Comparison of ENCODE assay signal across 23 cellular contexts in genomic region chr2:144409241-144409640, GRCh38.
A peak's percentile ranks its signal among the peaks of the same experiment; 100 is the strongest.
DNase-seq lines count a peak whose midpoint lies in the region; ATAC-seq, FAIRE-seq and TF ChIP-seq lines count a peak whose summit lies in the region.
"Had no signal": no experiment of that assay in that cellular context is flagged by ENCODE, and none has a peak within 500 bp of the region (broad histone marks: within the 10 kb centered on the region; RNA-seq: fewer than 3 reads in every experiment).

No MANE protein-coding gene starts in this region.

- H3K27me3 ChIP-seq in HepG2 (ENCODE audit: control insufficient read depth in 1 of 2, insufficient read depth in 2 of 2, low read length in 2 of 2): peaks cover 0 to 4% of the 10 kb centered on the region in 2 experiments; a peak in 1 of 5 replicates
- no peaks in the 10 kb centered on the region for H3K27me3 ChIP-seq in right lobe of liver

- no peak for TF ChIP-seq EP300 in HepG2 (IDR thresholded peaks at IDR 0.05; ENCODE audit: low read depth in 2 of 2, low read length in 2 of 2)
- no peak for TF ChIP-seq EP300 in HepG2 (CRISPR knock-in tag; IDR thresholded peaks at IDR 0.05; ENCODE audit: borderline replicate concordance)

- H3K9me3 ChIP-seq in HepG2 (ENCODE audit: low read length) (no peaks in the 10 kb centered on the region), right lobe of liver (no peaks in the 10 kb centered on the region)

- intact Hi-C loops in HepG2 (cut with micrococcal nuclease; ENCODE audit: unreplicated experiment): no loop called here
- intact Hi-C loops in right lobe of liver (cut with DNase I): no loop called here
- intact Hi-C loops in dendritic cell treated with granulocyte-macrophage colony-stimulating factor and Interleukin-4, amounts not matched to agents 40 ng/mL and 50 ng/mL, for 4 days (cut with micrococcal nuclease): no loop called here

- TF ChIP-seq POLR2A in HepG2 (IDR thresholded peaks at IDR 0.05; ENCODE audit: insufficient read depth in 1 of 2, low read depth in 2 of 2, low read length in 2 of 2): no peak
- TF ChIP-seq POLR2A in right lobe of liver (IDR thresholded peaks at IDR 0.05): no peak

- H4K20me1 ChIP-seq in HepG2 (ENCODE audit: insufficient read depth, low read length): no peaks in the 10 kb centered on the region

- FAIRE-seq in HepG2 (lab: Jason Lieb, UNC): no peak
- FAIRE-seq: GM12892, GM18507, RCC 7860 had no signal

- H3K27me3 Mint-ChIP-seq in dendritic cell treated with granulocyte-macrophage colony-stimulating factor and Interleukin-4, amounts not matched to agents 40 ng/mL and 50 ng/mL, for 4 days: no peaks in the 10 kb centered on the region
- no peaks in the 10 kb centered on the region for H3K27me3 Mint-ChIP-seq in natural killer cell treated with Interleukin-12 subunit alpha and Interleukin-12 subunit beta and Interleukin-15 and Interleukin-18, amount 100 ng/mL, for 72 hours
- H3K27me3 Mint-ChIP-seq: B cell had no signal

- no peak for DNase-seq in HepG2 (ENCODE audit: low spot score)
- DNase-seq in right lobe of liver: no peak
- DNase-seq in natural killer cell treated with Interleukin-12 subunit alpha and Interleukin-12 subunit beta and Interleukin-15 and Interleukin-18, amount 100 ng/mL, for 72 hours (ENCODE audit: low spot score): no peak
- no peak for DNase-seq in amniotic stem cell (lab: John Stamatoyannopoulos, UW)
- no peak for DNase-seq in T1000 (lab: John Stamatoyannopoulos, UW)
- DNase-seq in superior temporal gyrus (ENCODE audit: extremely low spot score): no peak
- DNase-seq in MV-4-11 (lab: John Stamatoyannopoulos, UW): no peak
- DNase-seq: Calu3; CD4-positive, CD25-positive, alpha-beta regulatory T cell; EL; GOT3; NCI-H1105 treated with DMSO at 0.1 percent for 48 hours; NCI-H1694; NCI-H2081 treated with DMSO at 0.1 percent for 48 hours; NCI-H774 had no signal

- no peak for ATAC-seq in HepG2
- ATAC-seq in right lobe of liver: no peak
- ATAC-seq in natural killer cell treated with Interleukin-12 subunit alpha and Interleukin-12 subunit beta and Interleukin-15 and Interleukin-18, amount 100 ng/mL, for 72 hours: no peak
- ATAC-seq: HCT116, Right ventricle myocardium inferior had no signal

- H3K4me3 ChIP-seq in HepG2 (replicated peaks in 1 of 3; ENCODE audit: insufficient read depth in 1 of 3, low read depth in 2 of 3, low read length in 3 of 3) (no peak overlapping the region), right lobe of liver (no peak overlapping the region)

- no peak overlapping the region for H3K9ac ChIP-seq in HepG2 (ENCODE audit: insufficient read depth, low read depth, low read length)

- peaks cover 94% of the 10 kb centered on the region for H3K36me3 Mint-ChIP-seq in dendritic cell treated with granulocyte-macrophage colony-stimulating factor and Interleukin-4, amounts not matched to agents 40 ng/mL and 50 ng/mL, for 4 days (ENCODE audit: low read depth)
- H3K36me3 Mint-ChIP-seq in natural killer cell treated with Interleukin-12 subunit alpha and Interleukin-12 subunit beta and Interleukin-15 and Interleukin-18, amount 100 ng/mL, for 72 hours: peaks cover 35% of the 10 kb centered on the region
- H3K36me3 Mint-ChIP-seq: CD4-positive, CD25-positive, alpha-beta regulatory T cell had no signal

- BruUV-seq in HepG2 (replicated peaks; lab: Mats Ljungman, UMichigan): no TSS peak

- H3K27ac Mint-ChIP-seq in dendritic cell treated with granulocyte-macrophage colony-stimulating factor and Interleukin-4, amounts not matched to agents 40 ng/mL and 50 ng/mL, for 4 days: peak overlapping the region; percentile 30
- H3K27ac Mint-ChIP-seq in natural killer cell treated with Interleukin-12 subunit alpha and Interleukin-12 subunit beta and Interleukin-15 and Interleukin-18, amount 100 ng/mL, for 72 hours: peak overlapping the region; percentile 70 to 91
- H3K27ac Mint-ChIP-seq: B cell; CD4-positive, CD25-positive, alpha-beta regulatory T cell had no signal

- CTCF ChIA-PET in HepG2 (lab: Yijun Ruan, JAX; ENCODE audit: low intra/inter-chr PET ratio, low total read pairs): no interaction called here

- POLR2A ChIA-PET in HepG2 (lab: Yijun Ruan, JAX): no interaction called here

- H3K4me2 ChIP-seq in HepG2 (ENCODE audit: low read depth, low read length): no peak overlapping the region

- H3K79me2 ChIP-seq in HepG2 (ENCODE audit: insufficient read depth, low read length): no peaks in the 10 kb centered on the region

- H3K4me1 Mint-ChIP-seq in dendritic cell treated with granulocyte-macrophage colony-stimulating factor and Interleukin-4, amounts not matched to agents 40 ng/mL and 50 ng/mL, for 4 days (ENCODE audit: low read depth): peaks cover 31% of the 10 kb centered on the region
- peaks cover 49 to 61% of the 10 kb centered on the region in 2 donors for H3K4me1 Mint-ChIP-seq in natural killer cell treated with Interleukin-12 subunit alpha and Interleukin-12 subunit beta and Interleukin-15 and Interleukin-18, amount 100 ng/mL, for 72 hours (ENCODE audit: low read depth in 2 of 2)
- H3K4me1 Mint-ChIP-seq: CD4-positive, CD25-positive, alpha-beta regulatory T cell had no signal

- TF ChIP-seq CTCF in HepG2 (CRISPR knock-in tag; IDR thresholded peaks at IDR 0.05) (no peak), right lobe of liver (IDR thresholded peaks at IDR 0.05) (no peak)

- H3K9me3 Mint-ChIP-seq in dendritic cell treated with granulocyte-macrophage colony-stimulating factor and Interleukin-4, amounts not matched to agents 40 ng/mL and 50 ng/mL, for 4 days: no peaks in the 10 kb centered on the region
- peaks cover 4% of the 10 kb centered on the region for H3K9me3 Mint-ChIP-seq in natural killer cell treated with Interleukin-12 subunit alpha and Interleukin-12 subunit beta and Interleukin-15 and Interleukin-18, amount 100 ng/mL, for 72 hours
- H3K9me3 Mint-ChIP-seq: CD4-positive, CD25-positive, alpha-beta regulatory T cell had no signal

- no peak overlapping the region for H2AFZ ChIP-seq in HepG2 (ENCODE audit: low read length)

- H3K4me1 ChIP-seq in HepG2 (ENCODE audit: insufficient read depth, low read length) (no peaks in the 10 kb centered on the region), right lobe of liver (peaks cover 0 to 8% (median 0%) of the 10 kb centered on the region in 4 donors)

- H3K4me3 Mint-ChIP-seq in dendritic cell treated with granulocyte-macrophage colony-stimulating factor and Interleukin-4, amounts not matched to agents 40 ng/mL and 50 ng/mL, for 4 days: no peak overlapping the region
- no peak overlapping the region for H3K4me3 Mint-ChIP-seq in natural killer cell treated with Interleukin-12 subunit alpha and Interleukin-12 subunit beta and Interleukin-15 and Interleukin-18, amount 100 ng/mL, for 72 hours
- H3K4me3 Mint-ChIP-seq: B cell; CD4-positive, CD25-positive, alpha-beta regulatory T cell had no signal

- no peaks in the 10 kb centered on the region for H3K36me3 ChIP-seq in HepG2 (replicated peaks in 1 of 2; ENCODE audit: control insufficient read depth in 1 of 2, insufficient read depth in 2 of 2, low read length in 2 of 2)
- no peaks in the 10 kb centered on the region for H3K36me3 ChIP-seq in right lobe of liver

- no peak for TF ChIP-seq RAD21 in HepG2 (CRISPR knock-in tag; IDR thresholded peaks at IDR 0.05)

- H3K27ac ChIP-seq in HepG2 (ENCODE audit: extremely low read length, insufficient read depth, low read length) (no peak overlapping the region), right lobe of liver (no peak overlapping the region)
- H3K27ac ChIP-seq: 22Rv1 had no signal

- in situ Hi-C loops in HepG2 (cut with HindIII; ENCODE audit: extremely low pct_ligation_motif_present, low pct_unique_long_range_greater_than_20kb): no loop called here

TF ChIP-seq in HepG2, 621 proteins besides CTCF, POLR2A, EP300 and RAD21 (continues in another document):
- TF ChIP-seq, protein P1, sequence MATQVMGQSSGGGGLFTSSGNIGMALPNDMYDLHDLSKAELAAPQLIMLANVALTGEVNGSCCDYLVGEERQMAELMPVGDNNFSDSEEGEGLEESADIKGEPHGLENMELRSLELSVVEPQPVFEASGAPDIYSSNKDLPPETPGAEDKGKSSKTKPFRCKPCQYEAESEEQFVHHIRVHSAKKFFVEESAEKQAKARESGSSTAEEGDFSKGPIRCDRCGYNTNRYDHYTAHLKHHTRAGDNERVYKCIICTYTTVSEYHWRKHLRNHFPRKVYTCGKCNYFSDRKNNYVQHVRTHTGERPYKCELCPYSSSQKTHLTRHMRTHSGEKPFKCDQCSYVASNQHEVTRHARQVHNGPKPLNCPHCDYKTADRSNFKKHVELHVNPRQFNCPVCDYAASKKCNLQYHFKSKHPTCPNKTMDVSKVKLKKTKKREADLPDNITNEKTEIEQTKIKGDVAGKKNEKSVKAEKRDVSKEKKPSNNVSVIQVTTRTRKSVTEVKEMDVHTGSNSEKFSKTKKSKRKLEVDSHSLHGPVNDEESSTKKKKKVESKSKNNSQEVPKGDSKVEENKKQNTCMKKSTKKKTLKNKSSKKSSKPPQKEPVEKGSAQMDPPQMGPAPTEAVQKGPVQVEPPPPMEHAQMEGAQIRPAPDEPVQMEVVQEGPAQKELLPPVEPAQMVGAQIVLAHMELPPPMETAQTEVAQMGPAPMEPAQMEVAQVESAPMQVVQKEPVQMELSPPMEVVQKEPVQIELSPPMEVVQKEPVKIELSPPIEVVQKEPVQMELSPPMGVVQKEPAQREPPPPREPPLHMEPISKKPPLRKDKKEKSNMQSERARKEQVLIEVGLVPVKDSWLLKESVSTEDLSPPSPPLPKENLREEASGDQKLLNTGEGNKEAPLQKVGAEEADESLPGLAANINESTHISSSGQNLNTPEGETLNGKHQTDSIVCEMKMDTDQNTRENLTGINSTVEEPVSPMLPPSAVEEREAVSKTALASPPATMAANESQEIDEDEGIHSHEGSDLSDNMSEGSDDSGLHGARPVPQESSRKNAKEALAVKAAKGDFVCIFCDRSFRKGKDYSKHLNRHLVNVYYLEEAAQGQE (IDR thresholded peaks at IDR 0.05; ENCODE audit: borderline replicate concordance in 1 of 2, low read depth in 1 of 2, low read length in 2 of 2): no peak
- TF ChIP-seq ZNF33A (CRISPR knock-in tag; IDR thresholded peaks at IDR 0.05; ENCODE audit: borderline replicate concordance) (no peak), CEBPB (IDR thresholded peaks at IDR 0.05; ENCODE audit: borderline replicate concordance, low read depth, low read length) (peak; percentile 46; the same call in 1 of the 2 replicates), MTF2 (CRISPR knock-in tag; IDR thresholded peaks at IDR 0.05; ENCODE audit: borderline replicate concordance) (no peak)
- TF ChIP-seq, protein P2, sequence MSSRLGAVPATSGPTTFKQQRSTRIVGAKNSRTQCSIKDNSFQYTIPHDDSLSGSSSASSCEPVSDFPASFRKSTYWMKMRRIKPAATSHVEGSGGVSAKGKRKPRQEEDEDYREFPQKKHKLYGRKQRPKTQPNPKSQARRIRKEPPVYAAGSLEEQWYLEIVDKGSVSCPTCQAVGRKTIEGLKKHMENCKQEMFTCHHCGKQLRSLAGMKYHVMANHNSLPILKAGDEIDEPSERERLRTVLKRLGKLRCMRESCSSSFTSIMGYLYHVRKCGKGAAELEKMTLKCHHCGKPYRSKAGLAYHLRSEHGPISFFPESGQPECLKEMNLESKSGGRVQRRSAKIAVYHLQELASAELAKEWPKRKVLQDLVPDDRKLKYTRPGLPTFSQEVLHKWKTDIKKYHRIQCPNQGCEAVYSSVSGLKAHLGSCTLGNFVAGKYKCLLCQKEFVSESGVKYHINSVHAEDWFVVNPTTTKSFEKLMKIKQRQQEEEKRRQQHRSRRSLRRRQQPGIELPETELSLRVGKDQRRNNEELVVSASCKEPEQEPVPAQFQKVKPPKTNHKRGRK (CRISPR knock-in tag; IDR thresholded peaks at IDR 0.05): no peak
